In genomic region chr2:70143314-70144150, GRCh38 we compare ENCODE assay signal across 8 cellular contexts. TPM values are rescaled to one million over a fixed set of nuclear protein-coding genes. Genes with fewer than 3 reads are reported as not detected.
DNase-seq lines count a peak whose midpoint lies in the region; ATAC-seq and TF ChIP-seq lines count a peak whose summit lies in the region.

No MANE protein-coding gene starts in this region.

- peak; percentile 49 for DNase-seq in activated naive CD4-positive, alpha-beta T cell treated with Interleukin-2 at 50 U/mL for 16 hours
- DNase-seq in activated naive CD4-positive, alpha-beta T cell (lab: John Stamatoyannopoulos, UW) = no peak
- DNase-seq in NCI-H2227 treated with DMSO at 0.1 percent for 48 hours (lab: John Stamatoyannopoulos, UW) (peak; percentile 71), fibroblast of peridontal ligament (ENCODE audit: extremely low read depth) (peak; percentile 48), neural crest cell (ENCODE audit: low read depth, low spot score) (no peak), amniotic stem cell (lab: John Stamatoyannopoulos, UW) (no peak)
- DNase-seq in activated T-cell treated with anti-CD3 and anti-CD28 coated beads, Interleukin-2, amount 50 U/mL, for 24 hours = peak; percentile 67

- no peaks in the 10 kb centered on the region for H3K9me3 Mint-ChIP-seq in activated T-cell treated with anti-CD3 and anti-CD28 coated beads, Interleukin-2, amount 50 U/mL, for 24 hours
- H3K9me3 Mint-ChIP-seq in neural crest cell = no peaks in the 10 kb centered on the region

- no peak for ATAC-seq in HG02763 (IDR thresholded peaks at IDR 0.05; ENCODE audit: unreplicated experiment)

- no peaks in the 10 kb centered on the region for H3K27me3 Mint-ChIP-seq in activated T-cell treated with anti-CD3 and anti-CD28 coated beads, Interleukin-2, amount 50 U/mL, for 24 hours
- no peaks in the 10 kb centered on the region for H3K27me3 Mint-ChIP-seq in neural crest cell (ENCODE audit: low read depth)

- H3K4me3 Mint-ChIP-seq in activated T-cell treated with anti-CD3 and anti-CD28 coated beads, Interleukin-2, amount 50 U/mL, for 24 hours = peak overlapping the region; percentile 88
- H3K4me3 Mint-ChIP-seq in neural crest cell = peak overlapping the region; percentile 83

- H3K4me1 Mint-ChIP-seq in activated T-cell treated with anti-CD3 and anti-CD28 coated beads, Interleukin-2, amount 50 U/mL, for 24 hours (ENCODE audit: low read depth) = peaks cover 64% of the 10 kb centered on the region
- peaks cover 30% of the 10 kb centered on the region for H3K4me1 Mint-ChIP-seq in neural crest cell

- H3K36me3 Mint-ChIP-seq in activated T-cell treated with anti-CD3 and anti-CD28 coated beads, Interleukin-2, amount 50 U/mL, for 24 hours (ENCODE audit: low read depth) = peaks cover 8% of the 10 kb centered on the region
- no peaks in the 10 kb centered on the region for H3K36me3 Mint-ChIP-seq in neural crest cell (ENCODE audit: low read depth)

- H3K27ac Mint-ChIP-seq in activated T-cell treated with anti-CD3 and anti-CD28 coated beads, Interleukin-2, amount 50 U/mL, for 24 hours = peak overlapping the region; percentile 100
- H3K27ac Mint-ChIP-seq in neural crest cell (ENCODE audit: unreplicated experiment) = peak overlapping the region; percentile 99

- no peak for TF ChIP-seq CTCF in neural crest cell (conservative IDR thresholded peaks at IDR 0.05)

RNA-seq across cellular contexts. Expression of gene C2orf42, which starts 47.3 kb away (rescaled TPM):
- 19.5 and 20.7 TPM in 2 replicates for total RNA-seq in neural crest cell

RNA-seq across cellular contexts. Expression of gene PCBP1, which starts 56.3 kb away (rescaled TPM):
- 365 and 382 TPM in 2 replicates for total RNA-seq in neural crest cell

Comparison
In these comparisons a context has a peak if more than half of its experiments do, and no peak if none do; other contexts are left out.
1. DNase-seq: peak in activated naive CD4-positive, alpha-beta T cell treated with Interleukin-2 at 50 U/mL for 16 hours (single experiment), NCI-H2227 treated with DMSO at 0.1 percent for 48 hours (single experiment), activated T-cell treated with anti-CD3 and anti-CD28 coated beads, Interleukin-2, amount 50 U/mL, for 24 hours (single experiment) and fibroblast of peridontal ligament (single experiment); none in activated naive CD4-positive, alpha-beta T cell (0 of 4), neural crest cell (single experiment) and amniotic stem cell (single experiment).